Comparison of ENCODE assay signal across 20 cellular contexts in genomic region chr4:124636793-124637192, GRCh38.
DNase-seq lines count a peak whose midpoint lies in the region; ATAC-seq and TF ChIP-seq lines count a peak whose summit lies in the region.
"Had no signal": no experiment of that assay in that cellular context is flagged by ENCODE, and none has a peak within 500 bp of the region (broad histone marks: within the 10 kb centered on the region; RNA-seq: fewer than 3 reads in every experiment).

No MANE protein-coding gene starts in this region.

- H3K4me1 ChIP-seq in GM23338 (ENCODE audit: insufficient read depth) (peaks cover 35% of the 10 kb centered on the region), NT2/D1 (ENCODE audit: insufficient read depth, insufficient read length) (no peaks in the 10 kb centered on the region), mucosa of descending colon (ENCODE audit: low read depth) (no peaks in the 10 kb centered on the region)
- H3K4me1 ChIP-seq: psoas muscle had no signal

- H3K4me3 Mint-ChIP-seq in GM23338 (no peak overlapping the region), glutamatergic neuron (ENCODE audit: unreplicated experiment) (peak overlapping the region; percentile 55), neural crest cell (no peak overlapping the region), mesothelial cell of epicardium (no peak overlapping the region)
- H3K4me3 Mint-ChIP-seq: activated B cell treated with CpG ODN at 0.5 μM for 24 hours; activated CD4-positive, alpha-beta memory T cell treated with anti-CD3 and anti-CD28 coated beads, Interleukin-2, amount 10 ng/mL, durations not matched to agents 7 days and 5 days; effector memory CD8-positive, alpha-beta T cell; immature natural killer cell; natural killer cell had no signal

- H3K4me3 ChIP-seq in GM23338 (no peak overlapping the region), NT2/D1 (ENCODE audit: insufficient read length, low read depth) (no peak overlapping the region), mucosa of descending colon (no peak overlapping the region)
- H3K4me3 ChIP-seq: psoas muscle had no signal

- H3K27me3 Mint-ChIP-seq in GM23338 (ENCODE audit: insufficient read depth, low read depth, poor library complexity) = peaks cover 5% of the 10 kb centered on the region
- no peaks in the 10 kb centered on the region for H3K27me3 Mint-ChIP-seq in glutamatergic neuron (ENCODE audit: unreplicated experiment)
- H3K27me3 Mint-ChIP-seq in neural crest cell (ENCODE audit: low read depth) = no peaks in the 10 kb centered on the region
- no peaks in the 10 kb centered on the region for H3K27me3 Mint-ChIP-seq in mesothelial cell of epicardium (ENCODE audit: low read depth)
- H3K27me3 Mint-ChIP-seq: activated B cell treated with CpG ODN at 0.5 μM for 24 hours; activated CD4-positive, alpha-beta memory T cell treated with anti-CD3 and anti-CD28 coated beads, Interleukin-2, amount 10 ng/mL, durations not matched to agents 7 days and 5 days; effector memory CD8-positive, alpha-beta T cell had no signal

- no peaks in the 10 kb centered on the region for H3K79me2 ChIP-seq in GM23338 (replicated peaks; ENCODE audit: insufficient read depth)

- ATAC-seq in GM23338 (peak; percentile 97), GM21576 (IDR thresholded peaks at IDR 0.05; ENCODE audit: unreplicated experiment) (no peak), mucosa of descending colon (no peak)
- ATAC-seq: effector memory CD8-positive, alpha-beta T cell; natural killer cell; psoas muscle had no signal

- H4K20me1 ChIP-seq in GM23338 (replicated peaks; ENCODE audit: insufficient read depth) = no peaks in the 10 kb centered on the region

- peaks cover 10% of the 10 kb centered on the region; the same call in 2 of the 3 replicates for H3K9me3 Mint-ChIP-seq in GM23338
- peaks cover 5% of the 10 kb centered on the region for H3K9me3 Mint-ChIP-seq in glutamatergic neuron (ENCODE audit: unreplicated experiment)
- peaks cover 8% of the 10 kb centered on the region for H3K9me3 Mint-ChIP-seq in neural crest cell
- H3K9me3 Mint-ChIP-seq in mesothelial cell of epicardium = peaks cover 13% of the 10 kb centered on the region
- H3K9me3 Mint-ChIP-seq: activated CD4-positive, alpha-beta memory T cell treated with anti-CD3 and anti-CD28 coated beads, Interleukin-2, amount 10 ng/mL, durations not matched to agents 7 days and 5 days had no signal

- H3K4me2 ChIP-seq in GM23338 = peak overlapping the region; percentile 51

- intact Hi-C loops in mucosa of descending colon (cut with DNase I, micrococcal nuclease) = no loop called here

- H3K27me3 ChIP-seq in GM23338 (ENCODE audit: insufficient read depth) (no peaks in the 10 kb centered on the region), NT2/D1 (ENCODE audit: insufficient read depth, insufficient read length) (no peaks in the 10 kb centered on the region)

- peak overlapping the region; percentile 90 for H3K27ac ChIP-seq in GM23338 (ENCODE audit: low read depth)
- H3K27ac ChIP-seq: psoas muscle had no signal

- no peaks in the 10 kb centered on the region for H3K36me3 ChIP-seq in GM23338 (ENCODE audit: insufficient read depth)
- H3K36me3 ChIP-seq in NT2/D1 (ENCODE audit: insufficient read depth, insufficient read length, low read length) = no peaks in the 10 kb centered on the region
- H3K36me3 ChIP-seq in mucosa of descending colon (ENCODE audit: low read depth) = no peaks in the 10 kb centered on the region

- H3K27ac Mint-ChIP-seq in GM23338 (peak overlapping the region; percentile 6; the same call in 1 of the 2 replicates), glutamatergic neuron (ENCODE audit: unreplicated experiment) (peak overlapping the region; percentile 74), neural crest cell (ENCODE audit: unreplicated experiment) (peak overlapping the region; percentile 46), mesothelial cell of epicardium (no peak overlapping the region)
- H3K27ac Mint-ChIP-seq: activated B cell treated with CpG ODN at 0.5 μM for 24 hours; activated CD4-positive, alpha-beta memory T cell treated with anti-CD3 and anti-CD28 coated beads, Interleukin-2, amount 10 ng/mL, durations not matched to agents 7 days and 5 days; effector memory CD8-positive, alpha-beta T cell; immature natural killer cell; natural killer cell had no signal

- H3K36me3 Mint-ChIP-seq in GM23338 (ENCODE audit: low read depth) (peaks cover 16% of the 10 kb centered on the region), glutamatergic neuron (ENCODE audit: unreplicated experiment) (no peaks in the 10 kb centered on the region), neural crest cell (ENCODE audit: low read depth) (peaks cover 4% of the 10 kb centered on the region), mesothelial cell of epicardium (peaks cover 19% of the 10 kb centered on the region)
- H3K36me3 Mint-ChIP-seq: immature natural killer cell, natural killer cell had no signal

- no peak for TF ChIP-seq CTCF in GM23338 (conservative IDR thresholded peaks at IDR 0.05; ENCODE audit: low read depth in 2 of 2)
- TF ChIP-seq CTCF in glutamatergic neuron (IDR thresholded peaks at IDR 0.05; ENCODE audit: partially characterized antibody, unreplicated experiment) = no peak
- no peak for TF ChIP-seq CTCF in neural crest cell (conservative IDR thresholded peaks at IDR 0.05)
- no peak for TF ChIP-seq CTCF in mesothelial cell of epicardium (IDR thresholded peaks at IDR 0.05; ENCODE audit: unreplicated experiment)
- no peak for TF ChIP-seq CTCF in mucosa of descending colon (IDR thresholded peaks at IDR 0.05)

- H3K9me2 ChIP-seq in GM23338 (ENCODE audit: insufficient read depth) = no peaks in the 10 kb centered on the region

- H3K9ac ChIP-seq in NT2/D1 (ENCODE audit: insufficient read length, low read depth) = no peak overlapping the region

- H2AFZ ChIP-seq in GM23338 = no peak overlapping the region

- DNase-seq in GM23338 (ENCODE audit: low spot score) = peak; percentile 65
- DNase-seq in NT2/D1 (ENCODE audit: low read depth, low spot score) = peak; percentile 47
- DNase-seq in glutamatergic neuron = no peak
- no peak for DNase-seq in neural crest cell (ENCODE audit: low read depth, low spot score)
- DNase-seq in GOT3 (lab: John Stamatoyannopoulos, UW) = no peak
- DNase-seq in mesothelial cell of epicardium (ENCODE audit: low spot score in 2 of 2, unreplicated experiment in 2 of 2) = no peak
- DNase-seq in mucosa of descending colon = no peak
- DNase-seq: activated B cell treated with CpG ODN at 0.5 μM for 24 hours; activated CD4-positive, alpha-beta memory T cell treated with anti-CD3 and anti-CD28 coated beads, Interleukin-2, amount 10 ng/mL, durations not matched to agents 7 days and 5 days; amygdala; DMS153; effector memory CD8-positive, alpha-beta T cell; immature natural killer cell; mammary epithelial cell; natural killer cell; NCI-H1048; NCI-H2081 treated with DMSO at 0.1 percent for 48 hours; psoas muscle; small intestine had no signal

- H3F3A ChIP-seq in GM23338 (replicated peaks; ENCODE audit: low read depth) = peaks cover 5% of the 10 kb centered on the region; the same call in 1 of the 2 replicates

- peaks cover 49% of the 10 kb centered on the region for H3K4me1 Mint-ChIP-seq in GM23338
- peaks cover 19% of the 10 kb centered on the region for H3K4me1 Mint-ChIP-seq in glutamatergic neuron (ENCODE audit: low read depth, unreplicated experiment)
- peaks cover 23% of the 10 kb centered on the region for H3K4me1 Mint-ChIP-seq in neural crest cell
- H3K4me1 Mint-ChIP-seq in mesothelial cell of epicardium = peaks cover 26% of the 10 kb centered on the region
- H3K4me1 Mint-ChIP-seq: activated B cell treated with CpG ODN at 0.5 μM for 24 hours; activated CD4-positive, alpha-beta memory T cell treated with anti-CD3 and anti-CD28 coated beads, Interleukin-2, amount 10 ng/mL, durations not matched to agents 7 days and 5 days; immature natural killer cell; natural killer cell had no signal

- H3K9me3 ChIP-seq in NT2/D1 (ENCODE audit: insufficient read depth, low read length) = no peaks in the 10 kb centered on the region; the same call in 1 of the 2 replicates
- no peaks in the 10 kb centered on the region for H3K9me3 ChIP-seq in mucosa of descending colon
- H3K9me3 ChIP-seq: psoas muscle had no signal

TF ChIP-seq in GM23338, 12 proteins besides CTCF, POLR2A, EP300 and RAD21 (continues in another document):
- no peak for TF ChIP-seq ZNF331 (CRISPR knock-in tag; IDR thresholded peaks at IDR 0.05; ENCODE audit: low read depth)
- no peak for TF ChIP-seq STAT1 (IDR thresholded peaks at IDR 0.05; ENCODE audit: unreplicated experiment)
- no peak for TF ChIP-seq EZH2 (IDR thresholded peaks at IDR 0.05; ENCODE audit: low read depth, unreplicated experiment)

Comparison
In these comparisons a context has a peak if more than half of its experiments do, and no peak if none do; other contexts are left out.
1. DNase-seq: peak in GM23338 (single experiment) and NT2/D1 (single experiment); none in glutamatergic neuron (single experiment), neural crest cell (single experiment), GOT3 (single experiment), mesothelial cell of epicardium (0 of 2) and mucosa of descending colon (0 of 3).